ENCODE assay signal across 1 cellular context in the genomic region with DNA sequence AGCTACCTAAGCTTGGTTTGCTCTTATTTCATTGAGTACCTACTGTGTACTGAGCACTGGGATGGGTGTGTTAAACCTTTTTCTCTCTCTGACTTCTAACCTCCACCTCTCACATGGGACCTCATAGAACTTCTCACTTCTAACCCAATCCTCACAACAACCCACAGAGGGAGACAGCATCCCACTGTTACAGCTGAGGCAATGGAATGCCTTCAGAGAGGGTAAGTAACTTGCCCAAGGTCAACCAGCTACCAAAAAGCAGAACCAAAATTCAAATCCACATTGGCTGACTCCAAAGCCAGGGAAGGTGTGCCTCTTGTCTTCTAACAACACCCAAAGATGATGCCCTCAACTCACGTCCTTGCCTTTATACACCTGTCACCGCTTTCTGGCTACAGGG.
TF ChIP-seq lines count a peak whose summit lies in the region.

No MANE protein-coding gene starts in this region.

TF ChIP-seq in HCT116, 20 proteins besides CTCF, POLR2A, EP300 and RAD21 (continued from another document):
- TF ChIP-seq ZFX (IDR thresholded peaks at IDR 0.05) (no peak), EZH2phosphoT487 (IDR thresholded peaks at IDR 0.05; ENCODE audit: borderline replicate concordance) (no peak)
